Comparison of ENCODE assay signal across 17 cellular contexts in genomic region chr4:180766903-180767302, GRCh38.
"Had no signal": no experiment of that assay in that cellular context is flagged by ENCODE, and none has a peak within 500 bp of the region (broad histone marks: within the 10 kb centered on the region; RNA-seq: fewer than 3 reads in every experiment).

No MANE protein-coding gene starts in this region.

- H3K4me1 Mint-ChIP-seq: stimulated activated effector memory CD8-positive, alpha-beta T cell treated with anti-CD3 and anti-CD28 coated beads, Interleukin-12 subunit alpha, Interleukin-12 subunit beta, amount 100 ng/mL, for 72 hours had no signal

- H3K9me3 ChIP-seq: heart left ventricle, left ventricle myocardium inferior, pancreas, thyroid gland had no signal

- H3K4me1 ChIP-seq: heart left ventricle, left ventricle myocardium inferior, pancreas, thyroid gland had no signal

- H3K36me3 ChIP-seq: heart left ventricle, left ventricle myocardium inferior, pancreas, thyroid gland had no signal

- H3K9me3 Mint-ChIP-seq: activated CD4-positive, alpha-beta memory T cell treated with anti-CD3 and anti-CD28 coated beads for 36 hours; neural crest cell had no signal

- DNase-seq: activated CD4-positive, alpha-beta memory T cell treated with anti-CD3 and anti-CD28 coated beads for 36 hours; activated CD4-positive, alpha-beta T cell treated with anti-CD3 and anti-CD28 coated beads for 1 hour; activated gamma-delta T cell; activated T-cell treated with anti-CD3 and anti-CD28 coated beads, Interleukin-2, amount 50 U/mL, for 48 hours; amygdala; foreskin melanocyte; heart left ventricle; islet precursor cell; left ventricle myocardium inferior; mesenchymal stem cell; pancreas; right cardiac atrium; small intestine; thyroid gland had no signal

- H3K27me3 ChIP-seq: heart left ventricle, pancreas, thyroid gland had no signal

- H3K36me3 Mint-ChIP-seq: activated CD4-positive, alpha-beta memory T cell treated with anti-CD3 and anti-CD28 coated beads for 36 hours; activated naive CD8-positive, alpha-beta T cell; stimulated activated effector memory CD8-positive, alpha-beta T cell treated with anti-CD3 and anti-CD28 coated beads, Interleukin-12 subunit alpha, Interleukin-12 subunit beta, amount 100 ng/mL, for 72 hours had no signal

- H3K27ac Mint-ChIP-seq: activated CD4-positive, alpha-beta memory T cell treated with anti-CD3 and anti-CD28 coated beads for 36 hours; activated naive CD8-positive, alpha-beta T cell; stimulated activated effector memory CD8-positive, alpha-beta T cell treated with anti-CD3 and anti-CD28 coated beads, Interleukin-12 subunit alpha, Interleukin-12 subunit beta, amount 100 ng/mL, for 72 hours had no signal

- H3K27me3 Mint-ChIP-seq: activated CD4-positive, alpha-beta memory T cell treated with anti-CD3 and anti-CD28 coated beads for 36 hours; activated naive CD8-positive, alpha-beta T cell had no signal

- ATAC-seq: heart left ventricle; pancreas; right cardiac atrium; stimulated activated effector memory CD8-positive, alpha-beta T cell treated with anti-CD3 and anti-CD28 coated beads, Interleukin-12 subunit alpha, Interleukin-12 subunit beta, amount 100 ng/mL, for 72 hours had no signal

- H3K4me3 ChIP-seq: heart left ventricle, left ventricle myocardium inferior, pancreas, thyroid gland had no signal

- H3K4me3 Mint-ChIP-seq: activated CD4-positive, alpha-beta memory T cell treated with anti-CD3 and anti-CD28 coated beads for 36 hours; activated naive CD8-positive, alpha-beta T cell; neural crest cell; stimulated activated effector memory CD8-positive, alpha-beta T cell treated with anti-CD3 and anti-CD28 coated beads, Interleukin-12 subunit alpha, Interleukin-12 subunit beta, amount 100 ng/mL, for 72 hours had no signal

- H3K27ac ChIP-seq: heart left ventricle, left ventricle myocardium inferior, pancreas, thyroid gland had no signal
